ENCODE assay signal across 14 cellular contexts in the genomic region with DNA sequence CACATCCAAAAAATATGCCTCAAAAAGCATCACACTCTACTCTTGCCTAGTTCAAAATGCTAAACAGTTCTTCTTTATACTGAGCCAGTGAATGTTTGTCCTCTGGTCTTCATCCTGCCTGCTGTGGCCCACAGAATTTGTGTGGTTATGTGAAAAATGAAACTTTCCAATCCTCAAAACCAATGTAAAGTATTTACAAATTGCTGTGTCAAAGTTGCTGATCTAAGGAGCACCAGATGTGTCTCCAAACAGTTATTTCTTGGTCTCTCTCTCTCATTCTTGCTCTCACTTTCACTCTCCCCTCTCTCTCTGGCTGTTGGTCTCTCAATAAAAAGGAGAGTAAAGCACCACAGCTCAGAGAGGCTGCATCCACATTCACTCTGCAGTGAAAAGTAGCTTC. TPM values are rescaled to one million over a fixed set of nuclear protein-coding genes. Genes with fewer than 3 reads are reported as not detected.
A peak's percentile ranks its signal among the peaks of the same experiment; 100 is the strongest.
DNase-seq lines count a peak whose midpoint lies in the region; ATAC-seq and TF ChIP-seq lines count a peak whose summit lies in the region.
"Had no signal": no experiment of that assay in that cellular context is flagged by ENCODE, and none has a peak within 500 bp of the region (broad histone marks: within the 10 kb centered on the region; RNA-seq: fewer than 3 reads in every experiment).

No MANE protein-coding gene starts in this region.

- H3K9me3 ChIP-seq in upper lobe of right lung (no peaks in the 10 kb centered on the region), SK-N-SH (no peaks in the 10 kb centered on the region)

- H3K27ac ChIP-seq in upper lobe of right lung, result no peak overlapping the region
- H3K27ac ChIP-seq in SK-N-SH (ENCODE audit: low read depth in 2 of 2, low read length in 1 of 2), result no peak overlapping the region

- no peak overlapping the region for H3K9ac ChIP-seq in SK-N-SH

- TF ChIP-seq RAD21 in SK-N-SH (IDR thresholded peaks at IDR 0.05; ENCODE audit: low read length), result no peak

- no peaks in the 10 kb centered on the region for H3K79me2 ChIP-seq in SK-N-SH (ENCODE audit: insufficient read depth)

- intact Hi-C loops in upper lobe of right lung (cut with DNase I), result no loop called here

- CTCF ChIA-PET in SK-N-SH (lab: Yijun Ruan, JAX), result no interaction called here

- no peaks in the 10 kb centered on the region for H3K36me3 Mint-ChIP-seq in memory B cell

- H3K27me3 ChIP-seq in upper lobe of right lung (no peaks in the 10 kb centered on the region), SK-N-SH (ENCODE audit: insufficient read depth) (no peaks in the 10 kb centered on the region)

- no peaks in the 10 kb centered on the region for H3K9me3 Mint-ChIP-seq in memory B cell
- H3K9me3 Mint-ChIP-seq: GM23338 had no signal

- H3K9me2 ChIP-seq in SK-N-SH, result no peaks in the 10 kb centered on the region

- peak; percentile 79 for ATAC-seq in GM19043 (IDR thresholded peaks at IDR 0.05; ENCODE audit: low read depth, unreplicated experiment)
- peak; percentile 78 for ATAC-seq in HG02571 (IDR thresholded peaks at IDR 0.05; ENCODE audit: unreplicated experiment)
- peak; percentile 65 for ATAC-seq in HG03457 (IDR thresholded peaks at IDR 0.05; ENCODE audit: unreplicated experiment)
- ATAC-seq in memory B cell (ENCODE audit: low read depth), result no peak
- no peak for ATAC-seq in upper lobe of right lung
- ATAC-seq: GM23338, sciatic nerve had no signal

- H3K4me1 ChIP-seq in upper lobe of right lung (no peaks in the 10 kb centered on the region), SK-N-SH (ENCODE audit: control insufficient read depth in 1 of 2, insufficient read depth in 2 of 2, low read depth in 1 of 2, low read length in 1 of 2) (no peaks in the 10 kb centered on the region)

- TF ChIP-seq EP300 in SK-N-SH (IDR thresholded peaks at IDR 0.05; ENCODE audit: borderline replicate concordance in 1 of 2, low read depth in 1 of 2, low read length in 1 of 2), result no peak

- H3K36me3 ChIP-seq in upper lobe of right lung (no peaks in the 10 kb centered on the region), SK-N-SH (replicated peaks in 1 of 2; ENCODE audit: control insufficient read depth in 1 of 2, insufficient read depth in 2 of 2, low read length in 1 of 2) (no peaks in the 10 kb centered on the region)

- no peak overlapping the region for H3K4me3 ChIP-seq in upper lobe of right lung
- H3K4me3 ChIP-seq in SK-N-SH (ENCODE audit: low read depth in 2 of 2, low read length in 1 of 2), result no peak overlapping the region
- H3K4me3 ChIP-seq: GM23338 had no signal

- H3F3A ChIP-seq in SK-N-SH (replicated peaks; ENCODE audit: insufficient read depth), result no peaks in the 10 kb centered on the region

- H3K4me2 ChIP-seq in SK-N-SH, result no peak overlapping the region
- H3K4me2 ChIP-seq: GM23338 had no signal

- H3K27me3 Mint-ChIP-seq in memory B cell, result no peaks in the 10 kb centered on the region

- TF ChIP-seq CTCF in upper lobe of right lung (IDR thresholded peaks at IDR 0.05) (no peak), SK-N-SH (IDR thresholded peaks at IDR 0.05) (no peak)

- no peak overlapping the region for H2AFZ ChIP-seq in SK-N-SH (ENCODE audit: low read depth)
- H2AFZ ChIP-seq: GM23338 had no signal

- POLR2A ChIA-PET in SK-N-SH (lab: Yijun Ruan, JAX), result no interaction called here

- no peak overlapping the region for H3K4me3 Mint-ChIP-seq in memory B cell
- H3K4me3 Mint-ChIP-seq: GM23338 had no signal

- peak overlapping the region; percentile 18 for H3K27ac Mint-ChIP-seq in memory B cell
- H3K27ac Mint-ChIP-seq: GM23338 had no signal

- no peak for DNase-seq in memory B cell (ENCODE audit: low spot score in 2 of 2)
- no peak for DNase-seq in mesenteric fat pad (ENCODE audit: low spot score)
- no peak for DNase-seq in stimulated activated CD4-positive, alpha-beta T cell treated with anti-CD3 and anti-CD28 coated beads, Interleukin-4, amount 100 ng/mL, for 24 hours
- no peak for DNase-seq in upper lobe of right lung
- no peak for DNase-seq in SK-N-SH
- DNase-seq: activated T-cell treated with anti-CD3 and anti-CD28 coated beads, Interleukin-2, amount 50 U/mL, for 1 hour; DMS79; glutamatergic neuron; NCI-H526 treated with DMSO at 0.1 percent for 48 hours had no signal

- H3K4me1 Mint-ChIP-seq in memory B cell, result peaks cover 21% of the 10 kb centered on the region

- no peaks in the 10 kb centered on the region for H4K20me1 ChIP-seq in SK-N-SH (ENCODE audit: insufficient read depth)

TF ChIP-seq in SK-N-SH, 30 proteins besides CTCF, POLR2A, EP300 and RAD21:
- TF ChIP-seq, protein P1, sequence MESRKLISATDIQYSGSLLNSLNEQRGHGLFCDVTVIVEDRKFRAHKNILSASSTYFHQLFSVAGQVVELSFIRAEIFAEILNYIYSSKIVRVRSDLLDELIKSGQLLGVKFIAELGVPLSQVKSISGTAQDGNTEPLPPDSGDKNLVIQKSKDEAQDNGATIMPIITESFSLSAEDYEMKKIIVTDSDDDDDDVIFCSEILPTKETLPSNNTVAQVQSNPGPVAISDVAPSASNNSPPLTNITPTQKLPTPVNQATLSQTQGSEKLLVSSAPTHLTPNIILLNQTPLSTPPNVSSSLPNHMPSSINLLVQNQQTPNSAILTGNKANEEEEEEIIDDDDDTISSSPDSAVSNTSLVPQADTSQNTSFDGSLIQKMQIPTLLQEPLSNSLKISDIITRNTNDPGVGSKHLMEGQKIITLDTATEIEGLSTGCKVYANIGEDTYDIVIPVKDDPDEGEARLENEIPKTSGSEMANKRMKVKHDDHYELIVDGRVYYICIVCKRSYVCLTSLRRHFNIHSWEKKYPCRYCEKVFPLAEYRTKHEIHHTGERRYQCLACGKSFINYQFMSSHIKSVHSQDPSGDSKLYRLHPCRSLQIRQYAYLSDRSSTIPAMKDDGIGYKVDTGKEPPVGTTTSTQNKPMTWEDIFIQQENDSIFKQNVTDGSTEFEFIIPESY (IDR thresholded peaks at IDR 0.05; ENCODE audit: borderline replicate concordance, low read depth), result no peak
- no peak for TF ChIP-seq GATA2 (CRISPR knock-in tag; IDR thresholded peaks at IDR 0.05)
- TF ChIP-seq, protein P2, sequence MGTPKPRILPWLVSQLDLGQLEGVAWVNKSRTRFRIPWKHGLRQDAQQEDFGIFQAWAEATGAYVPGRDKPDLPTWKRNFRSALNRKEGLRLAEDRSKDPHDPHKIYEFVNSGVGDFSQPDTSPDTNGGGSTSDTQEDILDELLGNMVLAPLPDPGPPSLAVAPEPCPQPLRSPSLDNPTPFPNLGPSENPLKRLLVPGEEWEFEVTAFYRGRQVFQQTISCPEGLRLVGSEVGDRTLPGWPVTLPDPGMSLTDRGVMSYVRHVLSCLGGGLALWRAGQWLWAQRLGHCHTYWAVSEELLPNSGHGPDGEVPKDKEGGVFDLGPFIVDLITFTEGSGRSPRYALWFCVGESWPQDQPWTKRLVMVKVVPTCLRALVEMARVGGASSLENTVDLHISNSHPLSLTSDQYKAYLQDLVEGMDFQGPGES (IDR thresholded peaks at IDR 0.05; ENCODE audit: low read depth, low read length), result no peak
TF ChIP-seq in SK-N-SH: peak in this region for 0.

RNA-seq across cellular contexts. Expression of a gene that starts 23.0 kb away (rescaled TPM):
- 23.1 TPM for total RNA-seq in mesenteric fat pad
- total RNA-seq in upper lobe of right lung, result 31.9 TPM
- 0.73 and 0.90 TPM in 2 replicates for polyA plus RNA-seq in SK-N-SH (2012; rRNA removed)
- polyA plus RNA-seq in SK-N-SH (2012; cell fraction: cytosol; rRNA removed), result 0.62 and 0.76 TPM in 2 replicates
- polyA plus RNA-seq in SK-N-SH (2012; cell fraction: nucleus; rRNA removed), result 1.3 and 1.8 TPM in 2 replicates

Comparison
In these comparisons a context has a peak if more than half of its experiments do, and no peak if none do; other contexts are left out.
1. ATAC-seq: peak in GM19043 (single experiment), HG02571 (single experiment) and HG03457 (single experiment); none in memory B cell (single experiment) and upper lobe of right lung (single experiment).